In genomic region chr4:140877781-140878180, GRCh38 we compare ENCODE assay signal across 32 cellular contexts.
"Had no signal": no experiment of that assay in that cellular context is flagged by ENCODE, and none has a peak within 500 bp of the region (broad histone marks: within the 10 kb centered on the region; RNA-seq: fewer than 3 reads in every experiment).

No MANE protein-coding gene starts in this region.

- H3K4me1 ChIP-seq: ascending aorta, body of pancreas, colonic mucosa had no signal

- FAIRE-seq: endometrium, endothelial cell of umbilical vein, frontal cortex had no signal

- H3K27me3 Mint-ChIP-seq: activated CD8-positive, alpha-beta memory T cell treated with anti-CD3 and anti-CD28 coated beads, Interleukin-2, amount 10 ng/mL, durations not matched to agents 7 days and 5 days; T-helper 17 cell had no signal

- H3K4me3 ChIP-seq: ascending aorta, body of pancreas, colonic mucosa, heart left ventricle had no signal

- H3K9me3 Mint-ChIP-seq: activated CD4-positive, alpha-beta T cell treated with anti-CD3 and anti-CD28 coated beads, Interleukin-2, amount 10 ng/mL, durations not matched to agents 24 days and 14 days; activated naive CD4-positive, alpha-beta T cell treated with anti-CD3 and anti-CD28 coated beads, Interleukin-2, amount 10 ng/mL, durations not matched to agents 7 days and 5 days; activated T-helper 2 cell treated with anti-CD3 and anti-CD28 coated beads, Interferon-gamma antibody, Interleukin-2, Interleukin-4, amounts not matched to agents 10 μg/mL and 5 μg/mL and 100 μg/mL, durations not matched to agents 14 hours and 24 hours and 36 hours; T-helper 2 cell treated with Interferon-gamma antibody and Interleukin-4, amounts not matched to agents 5 μg/mL and 100 μg/mL, for 36 hours had no signal

- H3K4me3 Mint-ChIP-seq: activated CD4-positive, alpha-beta memory T cell treated with anti-CD3 and anti-CD28 coated beads for 36 hours; activated CD4-positive, alpha-beta T cell treated with anti-CD3 and anti-CD28 coated beads for 36 hours; activated CD4-positive, alpha-beta T cell treated with anti-CD3 and anti-CD28 coated beads, Interleukin-2, amount 10 ng/mL, durations not matched to agents 24 days and 14 days; activated CD8-positive, alpha-beta memory T cell treated with anti-CD3 and anti-CD28 coated beads, Interleukin-2, amount 10 ng/mL, durations not matched to agents 7 days and 5 days; activated CD8-positive, alpha-beta T cell treated with anti-CD3 and anti-CD28 coated beads, Interleukin-2, amount 10 ng/mL, durations not matched to agents 7 days and 5 days; activated naive CD4-positive, alpha-beta T cell treated with anti-CD3 and anti-CD28 coated beads, Interleukin-2, amount 10 ng/mL, durations not matched to agents 7 days and 5 days; activated naive CD8-positive, alpha-beta T cell treated with anti-CD3 and anti-CD28 coated beads, Interleukin-2, amount 10 ng/mL, durations not matched to agents 7 days and 5 days; activated T-helper 1 cell treated with anti-CD3 and anti-CD28 coated beads, Interleukin-12 subunit alpha, Interleukin-12 subunit beta, Interleukin-2, Interleukin-4 antibody, amounts not matched to agents 30 ng/mL and 10 ng/mL and 1 ng/mL, durations not matched to agents 14 hours and 24 hours and 36 hours; T-helper 17 cell; T-helper 2 cell treated with Interferon-gamma antibody and Interleukin-4, amounts not matched to agents 5 μg/mL and 100 μg/mL, for 36 hours had no signal

- H3K27ac ChIP-seq: ascending aorta, body of pancreas, colonic mucosa, epithelial cell of prostate, heart left ventricle had no signal

- ATAC-seq: activated CD4-positive, alpha-beta T cell treated with anti-CD3 and anti-CD28 coated beads for 36 hours; activated CD8-positive, alpha-beta memory T cell treated with anti-CD3 and anti-CD28 coated beads, Interleukin-2, amount 10 ng/mL, durations not matched to agents 7 days and 5 days; activated CD8-positive, alpha-beta T cell treated with anti-CD3 and anti-CD28 coated beads, Interleukin-2, amount 10 ng/mL, durations not matched to agents 7 days and 5 days; activated naive CD4-positive, alpha-beta T cell treated with anti-CD3 and anti-CD28 coated beads, Interleukin-2, amount 50 U/mL, for 72 hours; body of pancreas; heart left ventricle; T-helper 17 cell had no signal

- H3K36me3 ChIP-seq: ascending aorta, colonic mucosa, heart left ventricle had no signal

- H3K27me3 ChIP-seq: ascending aorta, body of pancreas, colonic mucosa, heart left ventricle had no signal

- H3K36me3 Mint-ChIP-seq: activated CD4-positive, alpha-beta memory T cell treated with anti-CD3 and anti-CD28 coated beads for 36 hours; activated CD8-positive, alpha-beta memory T cell treated with anti-CD3 and anti-CD28 coated beads, Interleukin-2, amount 10 ng/mL, durations not matched to agents 7 days and 5 days; activated naive CD4-positive, alpha-beta T cell treated with anti-CD3 and anti-CD28 coated beads, Interleukin-2, amount 10 ng/mL, durations not matched to agents 7 days and 5 days; activated naive CD4-positive, alpha-beta T cell treated with anti-CD3 and anti-CD28 coated beads, Interleukin-2, amount 50 U/mL, for 72 hours; activated naive CD8-positive, alpha-beta T cell treated with anti-CD3 and anti-CD28 coated beads, Interleukin-2, amount 10 ng/mL, durations not matched to agents 7 days and 5 days had no signal

- H3K9me3 ChIP-seq: ascending aorta, body of pancreas, colonic mucosa had no signal

- H3K27ac Mint-ChIP-seq: activated CD4-positive, alpha-beta memory T cell treated with anti-CD3 and anti-CD28 coated beads for 36 hours; activated CD4-positive, alpha-beta T cell treated with anti-CD3 and anti-CD28 coated beads for 36 hours; activated CD4-positive, alpha-beta T cell treated with anti-CD3 and anti-CD28 coated beads, Interleukin-2, amount 10 ng/mL, durations not matched to agents 24 days and 14 days; activated CD8-positive, alpha-beta memory T cell treated with anti-CD3 and anti-CD28 coated beads, Interleukin-2, amount 10 ng/mL, durations not matched to agents 7 days and 5 days; activated CD8-positive, alpha-beta T cell treated with anti-CD3 and anti-CD28 coated beads, Interleukin-2, amount 10 ng/mL, durations not matched to agents 7 days and 5 days; activated naive CD4-positive, alpha-beta T cell treated with anti-CD3 and anti-CD28 coated beads, Interleukin-2, amount 10 ng/mL, durations not matched to agents 7 days and 5 days; activated naive CD4-positive, alpha-beta T cell treated with anti-CD3 and anti-CD28 coated beads, Interleukin-2, amount 50 U/mL, for 72 hours; activated naive CD8-positive, alpha-beta T cell treated with anti-CD3 and anti-CD28 coated beads, Interleukin-2, amount 10 ng/mL, durations not matched to agents 7 days and 5 days; activated T-helper 1 cell treated with anti-CD3 and anti-CD28 coated beads, Interleukin-12 subunit alpha, Interleukin-12 subunit beta, Interleukin-2, Interleukin-4 antibody, amounts not matched to agents 30 ng/mL and 10 ng/mL and 1 ng/mL, durations not matched to agents 14 hours and 24 hours and 36 hours; activated T-helper 2 cell treated with anti-CD3 and anti-CD28 coated beads, Interferon-gamma antibody, Interleukin-2, Interleukin-4, amounts not matched to agents 10 μg/mL and 5 μg/mL and 100 μg/mL, durations not matched to agents 14 hours and 24 hours and 36 hours; T-helper 17 cell; T-helper 2 cell treated with Interferon-gamma antibody and Interleukin-4, amounts not matched to agents 5 μg/mL and 100 μg/mL, for 36 hours had no signal

- DNase-seq: activated CD4-positive, alpha-beta memory T cell treated with anti-CD3 and anti-CD28 coated beads for 36 hours; activated CD4-positive, alpha-beta T cell treated with anti-CD3 and anti-CD28 coated beads, Interleukin-2, amount 10 ng/mL, durations not matched to agents 24 days and 14 days; activated CD4-positive, CD25-positive, alpha-beta regulatory T cell; activated CD4-positive, CD25-positive, alpha-beta regulatory T cell treated with anti-CD3 and anti-CD28 coated beads, Interleukin-2, amount 50 U/mL, for 72 hours; activated CD8-positive, alpha-beta memory T cell treated with anti-CD3 and anti-CD28 coated beads, Interleukin-2, amount 10 ng/mL, durations not matched to agents 7 days and 5 days; activated CD8-positive, alpha-beta memory T cell treated with anti-CD3 and anti-CD28 coated beads, Interleukin-2, amount 50 U/mL, for 4 hours; activated CD8-positive, alpha-beta T cell treated with anti-CD3 and anti-CD28 coated beads, Interleukin-2, amount 10 ng/mL, durations not matched to agents 7 days and 5 days; activated gamma-delta T cell; activated naive CD4-positive, alpha-beta T cell; activated naive CD4-positive, alpha-beta T cell treated with anti-CD3 and anti-CD28 coated beads, Interleukin-2, amount 10 ng/mL, durations not matched to agents 7 days and 5 days; activated naive CD8-positive, alpha-beta T cell treated with anti-CD3 and anti-CD28 coated beads, Interleukin-2, amount 10 ng/mL, durations not matched to agents 7 days and 5 days; activated T-cell treated with anti-CD3 and anti-CD28 coated beads, Interleukin-2, amount 50 U/mL, for 1 hour; activated T-cell treated with anti-CD3 and anti-CD28 coated beads, Interleukin-2, amount 50 U/mL, for 48 hours; body of pancreas; caudate nucleus; colonic mucosa; effector CD8-positive, alpha-beta T cell; foreskin fibroblast; heart left ventricle; T-helper 1 cell; T-helper 17 cell; T1000 had no signal

- H3K4me1 Mint-ChIP-seq: activated CD4-positive, alpha-beta T cell treated with anti-CD3 and anti-CD28 coated beads for 36 hours; activated CD4-positive, alpha-beta T cell treated with anti-CD3 and anti-CD28 coated beads, Interleukin-2, amount 10 ng/mL, durations not matched to agents 24 days and 14 days; activated CD8-positive, alpha-beta memory T cell treated with anti-CD3 and anti-CD28 coated beads, Interleukin-2, amount 10 ng/mL, durations not matched to agents 7 days and 5 days; activated naive CD4-positive, alpha-beta T cell treated with anti-CD3 and anti-CD28 coated beads, Interleukin-2, amount 10 ng/mL, durations not matched to agents 7 days and 5 days; activated naive CD8-positive, alpha-beta T cell treated with anti-CD3 and anti-CD28 coated beads, Interleukin-2, amount 10 ng/mL, durations not matched to agents 7 days and 5 days; T-helper 17 cell had no signal
